1 cellular context compared by ENCODE assay signal in genomic region chr22:40044870-40045834, GRCh38.
TF ChIP-seq lines count a peak whose summit lies in the region.

No MANE protein-coding gene starts in this region.

TF ChIP-seq in K562, 482 proteins besides CTCF, POLR2A, EP300 and RAD21 (continued from another document and continues in another):
- TF ChIP-seq ZNF740 (CRISPR knock-in tag; IDR thresholded peaks at IDR 0.05) (no peak), ZNF740 (tag; IDR thresholded peaks at IDR 0.05) (0 out of 4 replicates have a peak, but pooled peaks of 1 of the 2 experiments have one; percentile 25), SMAD4 (CRISPR knock-in tag; conservative IDR thresholded peaks at IDR 0.05) (0 out of 2 replicates have a peak, but pooled peaks have one; percentile 44), PKNOX1 (IDR thresholded peaks at IDR 0.05) (no peak), RB1 (IDR thresholded peaks at IDR 0.05; ENCODE audit: low read depth) (peak; percentile 47; the same call in 1 of the 2 replicates), ATF7 (IDR thresholded peaks at IDR 0.05) (0 out of 2 replicates have a peak, but pooled peaks have one; percentile 10), ZNF445 (CRISPR knock-in tag; IDR thresholded peaks at IDR 0.05; ENCODE audit: low read depth) (no peak), POLR2G (IDR thresholded peaks at IDR 0.05; ENCODE audit: low read depth, low read length) (peak; percentile 67), SIN3A (IDR thresholded peaks at IDR 0.05; ENCODE audit: borderline replicate concordance in 2 of 2, control insufficient read depth in 1 of 2, low read depth in 2 of 2, low read length in 2 of 2) (peak in 1 of 2 experiments; percentile 26; a peak in 1 of 4 replicates), ZFX (CRISPR knock-in tag; IDR thresholded peaks at IDR 0.05) (peak; percentile 62; the same call in 1 of the 2 replicates), NRF1 (conservative IDR thresholded peaks at IDR 0.05 in 1 of 2, IDR thresholded peaks at IDR 0.05 in 1 of 2) (peak; percentile 66 to 71), EHMT2 (IDR thresholded peaks at IDR 0.05) (no peak), ZBTB7A (IDR thresholded peaks at IDR 0.05; ENCODE audit: borderline replicate concordance, control insufficient read depth, low read depth, low read length) (peak; percentile 64; the same call in 1 of the 2 replicates), ATF6 (CRISPR knock-in tag; IDR thresholded peaks at IDR 0.05) (no peak), GABPA (tag; conservative IDR thresholded peaks at IDR 0.05; ENCODE audit: low read depth) (peak; percentile 75), VEZF1 (CRISPR knock-in tag; IDR thresholded peaks at IDR 0.05) (peak; percentile 41), ARID4B (CRISPR knock-in tag; IDR thresholded peaks at IDR 0.05) (peak; percentile 64; the same call in 1 of the 2 replicates), CHD2 (IDR thresholded peaks at IDR 0.05; ENCODE audit: low read depth, low read length) (no peak), TFAP4 (CRISPR knock-in tag; IDR thresholded peaks at IDR 0.05; ENCODE audit: borderline replicate concordance) (0 out of 2 replicates have a peak, but pooled peaks have one; percentile 11), MTA3 (IDR thresholded peaks at IDR 0.05; ENCODE audit: borderline replicate concordance) (peak; percentile 45; the same call in 1 of the 2 replicates), CC2D1A (IDR thresholded peaks at IDR 0.05) (no peak), UBTF (IDR thresholded peaks at IDR 0.05; ENCODE audit: borderline replicate concordance in 1 of 2, low read depth in 2 of 2, low read length in 2 of 2) (0 out of 4 replicates have a peak, but pooled peaks of 1 of the 2 experiments have one; percentile 59), MNT (conservative IDR thresholded peaks at IDR 0.05) (0 out of 4 replicates have a peak, but pooled peaks of 1 of the 2 experiments have one; percentile 8), FOXP4 (CRISPR knock-in tag; IDR thresholded peaks at IDR 0.05; ENCODE audit: borderline replicate concordance) (no peak), PHF8 (IDR thresholded peaks at IDR 0.05; ENCODE audit: borderline replicate concordance, low read length) (peak; percentile 55; the same call in 1 of the 2 replicates), GATAD2A (IDR thresholded peaks at IDR 0.05) (no peak), PHF20 (IDR thresholded peaks at IDR 0.05; ENCODE audit: partially characterized antibody) (peak; percentile 15), CXXC5 (CRISPR knock-in tag; IDR thresholded peaks at IDR 0.05) (peak; percentile 58), YY1 (IDR thresholded peaks at IDR 0.05; ENCODE audit: borderline replicate concordance in 1 of 3, control insufficient read depth in 1 of 3, extremely low read depth in 1 of 3, insufficient read depth in 3 of 3, insufficient read length in 1 of 3, insufficient replicate concordance in 2 of 3, low read depth in 1 of 3, low read length in 2 of 3) (peak in 2 of 3 experiments; percentile 14 to 20), CCNT2 (IDR thresholded peaks at IDR 0.05; ENCODE audit: borderline replicate concordance, extremely low read depth, insufficient read length, low read depth, low read length) (peak; percentile 39), E2F6 (IDR thresholded peaks at IDR 0.05; ENCODE audit: borderline replicate concordance in 1 of 2, extremely low read depth in 1 of 2, insufficient read depth in 1 of 2, insufficient read length in 1 of 2, low read depth in 1 of 2, low read length in 1 of 2, poor library complexity in 1 of 2, severe bottlenecking in 1 of 2) (peak; percentile 33 to 75), ELF1 (tag; IDR thresholded peaks at IDR 0.05) (peak; percentile 55; the same call in 1 of the 2 replicates), NONO (IDR thresholded peaks at IDR 0.05; ENCODE audit: low read depth in 2 of 2, low read length in 1 of 2) (0 out of 4 replicates have a peak, but pooled peaks of 1 of the 2 experiments have one; percentile 37), FOSL1 (tag; conservative IDR thresholded peaks at IDR 0.05) (0 out of 2 replicates have a peak, but pooled peaks have one; percentile 6), SAFB (IDR thresholded peaks at IDR 0.05; ENCODE audit: borderline replicate concordance, low read depth, low read length) (peak; percentile 51; the same call in 1 of the 2 replicates), PCBP2 (IDR thresholded peaks at IDR 0.05; ENCODE audit: low read depth, low read length, poor library complexity, severe bottlenecking) (no peak), ZNF263 (CRISPR knock-in tag; IDR thresholded peaks at IDR 0.05; ENCODE audit: borderline replicate concordance) (no peak)
